ENCODE assay signal across 9 cellular contexts in genomic region chr17:42937712-42938596, GRCh38. TPM values are rescaled to one million over a fixed set of nuclear protein-coding genes. Genes with fewer than 3 reads are reported as not detected.
DNase-seq lines count a peak whose midpoint lies in the region; ATAC-seq and TF ChIP-seq lines count a peak whose summit lies in the region.
"Had no signal": no experiment of that assay in that cellular context is flagged by ENCODE, and none has a peak within 500 bp of the region (broad histone marks: within the 10 kb centered on the region; RNA-seq: fewer than 3 reads in every experiment).

No MANE protein-coding gene starts in this region.

- TF ChIP-seq CTCF in LNCAP (IDR thresholded peaks at IDR 0.05) (peak; percentile 67), suprapubic skin (IDR thresholded peaks at IDR 0.05) (peak in 1 of 2 donors; percentile 23)

- WGBS in suprapubic skin = 52% methylated on average over 9 of the region's 9 CpGs

- peaks cover 12% of the 10 kb centered on the region; the same call in 1 of the 2 replicates for H3K27me3 ChIP-seq in SJCRH30
- no peaks in the 10 kb centered on the region for H3K27me3 ChIP-seq in suprapubic skin
- H3K27me3 ChIP-seq: BLaER1 had no signal

- H3K27ac ChIP-seq in SJCRH30 (no peak overlapping the region), caudate nucleus (ENCODE audit: low read depth, low read length) (no peak overlapping the region), suprapubic skin (no peak overlapping the region)
- H3K27ac ChIP-seq: BLaER1 had no signal

- H3K9me3 ChIP-seq in SJCRH30 (replicated peaks) = no peaks in the 10 kb centered on the region
- no peaks in the 10 kb centered on the region for H3K9me3 ChIP-seq in suprapubic skin
- H3K9me3 ChIP-seq: BLaER1 had no signal

- no peak overlapping the region for H3K4me3 ChIP-seq in SJCRH30
- no peak overlapping the region for H3K4me3 ChIP-seq in suprapubic skin
- H3K4me3 ChIP-seq: BLaER1 had no signal

- TF ChIP-seq EP300 in suprapubic skin (IDR thresholded peaks at IDR 0.05) = no peak

- peak; percentile 90 for ATAC-seq in left lobe of liver

- H3K36me3 ChIP-seq in SJCRH30 (no peaks in the 10 kb centered on the region), suprapubic skin (no peaks in the 10 kb centered on the region)
- H3K36me3 ChIP-seq: BLaER1 had no signal

- peak; percentile 75 for DNase-seq in NCI-H1436 (lab: John Stamatoyannopoulos, UW)
- DNase-seq in NCI-H1436 treated with DMSO at 0.1 percent for 48 hours (lab: John Stamatoyannopoulos, UW) = no peak
- DNase-seq in SJCRH30 = peak; percentile 41 to 75
- peak in 32 of 61 donors; percentile 1 to 39 (median 10) for DNase-seq in caudate nucleus (lab: John Stamatoyannopoulos, UW)
- no peak for DNase-seq in left lobe of liver (ENCODE audit: low spot score)
- DNase-seq in superior temporal gyrus (ENCODE audit: extremely low spot score) = peak; percentile 71
- no peak for DNase-seq in suprapubic skin (ENCODE audit: low spot score in 2 of 2)

- no peaks in the 10 kb centered on the region for H3K4me1 ChIP-seq in SJCRH30
- H3K4me1 ChIP-seq in suprapubic skin = no peaks in the 10 kb centered on the region
- H3K4me1 ChIP-seq: BLaER1 had no signal

- no peak for TF ChIP-seq POLR2A in suprapubic skin (IDR thresholded peaks at IDR 0.05)

RNA-seq across cellular contexts. Expression of gene AARSD1, which starts 26.3 kb away (rescaled TPM):
- total RNA-seq in SJCRH30 (2014; rRNA removed; shearing (Covaris generic)) = 21.9 and 29.4 TPM in 2 replicates
- 17.2 TPM for total RNA-seq in left lobe of liver
- 10 to 100 TPM; 13.6 to 25.1 (median 16.9) TPM for total RNA-seq in suprapubic skin

RNA-seq across cellular contexts. Expression of gene G6PC1, which starts 37.4 kb away (rescaled TPM):
- not detected in 2 replicates for total RNA-seq in SJCRH30 (2014; rRNA removed; shearing (Covaris generic))
- total RNA-seq in left lobe of liver (440 TPM), suprapubic skin (not detected)

RNA-seq across cellular contexts. Expression of gene PTGES3L, which starts 41.9 kb away (rescaled TPM):
- total RNA-seq in SJCRH30 (2014; rRNA removed; shearing (Covaris generic)) = 5.5 TPM in 2 replicates
- total RNA-seq in left lobe of liver (0.25 TPM), suprapubic skin (under 1 TPM in 2 of 4 donors, not detected in 2; 0.44 to 0.48 TPM)

RNA-seq across cellular contexts. Expression of gene RUNDC1, which starts 42.4 kb away (rescaled TPM):
- 10.8 and 11.9 TPM in 2 replicates for total RNA-seq in SJCRH30 (2014; rRNA removed; shearing (Covaris generic))
- total RNA-seq in left lobe of liver (5.3 TPM), suprapubic skin (10 to 100 TPM; 13.9 to 18.9 (median 16.2) TPM)

Comparison
In these comparisons a context has a peak if more than half of its experiments do, and no peak if none do; other contexts are left out.
1. DNase-seq: peak in NCI-H1436 (single experiment), SJCRH30 (2 of 2), caudate nucleus (32 of 61) and superior temporal gyrus (single experiment); none in NCI-H1436 treated with DMSO at 0.1 percent for 48 hours (single experiment), left lobe of liver (single experiment) and suprapubic skin (0 of 2).
2. RNA of gene G6PC1, which starts 37.4 kb away (total RNA-seq): 440 TPM in left lobe of liver (single experiment); not detected in SJCRH30 and not detected in suprapubic skin; every median in the first group is over 100 times any median in the second.